1 cellular context compared by ENCODE assay signal in the genomic region with DNA sequence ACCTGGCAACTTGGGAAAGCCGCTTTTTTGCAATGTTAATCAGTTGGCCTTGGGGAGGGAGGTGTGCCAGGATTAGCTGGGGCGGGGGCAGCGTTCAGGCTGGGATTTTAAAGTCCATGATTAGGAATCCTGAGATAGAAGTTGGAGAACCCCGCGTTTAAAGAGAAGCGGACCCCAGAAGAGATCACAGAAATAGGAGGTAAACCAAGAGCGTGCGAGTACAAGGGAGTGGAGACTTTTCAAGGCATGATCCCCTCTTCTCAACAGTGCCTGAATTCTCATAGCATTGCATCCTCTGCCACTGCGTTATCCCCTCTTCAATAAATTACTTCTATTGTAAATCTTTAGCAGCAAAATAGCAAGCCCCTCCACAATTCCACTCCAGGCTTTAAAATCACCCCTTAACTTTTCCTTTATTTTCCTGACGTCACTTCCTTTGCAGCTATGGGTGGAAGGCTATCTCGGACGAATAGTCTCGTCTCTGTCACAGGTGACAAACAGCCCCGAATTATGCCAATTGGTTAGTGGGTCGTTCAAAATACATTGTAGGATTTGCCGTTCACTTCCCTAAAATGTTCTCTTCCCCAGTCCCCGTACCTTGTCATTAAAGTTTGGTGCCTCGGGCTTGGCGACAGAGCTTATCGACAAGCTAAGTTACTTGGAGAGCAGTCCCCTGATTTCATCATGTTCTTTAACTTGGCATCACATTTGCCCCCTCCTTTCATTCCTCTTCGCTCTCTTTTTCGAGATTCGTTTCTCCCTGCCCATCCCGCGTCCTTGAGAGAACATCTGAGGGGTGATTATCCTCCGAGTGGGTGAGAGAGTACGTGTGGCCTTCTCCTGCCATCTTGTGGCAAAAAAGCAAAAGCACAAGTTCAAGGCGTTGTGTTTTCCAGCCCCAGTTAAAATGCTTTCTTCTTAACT.
TF ChIP-seq lines count a peak whose summit lies in the region.

No MANE protein-coding gene starts in this region.

TF ChIP-seq in K562, 482 proteins besides CTCF, POLR2A, EP300 and RAD21 (continued from another document):
- 0 out of 2 replicates have a peak, but pooled peaks have one; percentile 34 for TF ChIP-seq ATF6 (CRISPR knock-in tag; IDR thresholded peaks at IDR 0.05)
- TF ChIP-seq, protein P1, sequence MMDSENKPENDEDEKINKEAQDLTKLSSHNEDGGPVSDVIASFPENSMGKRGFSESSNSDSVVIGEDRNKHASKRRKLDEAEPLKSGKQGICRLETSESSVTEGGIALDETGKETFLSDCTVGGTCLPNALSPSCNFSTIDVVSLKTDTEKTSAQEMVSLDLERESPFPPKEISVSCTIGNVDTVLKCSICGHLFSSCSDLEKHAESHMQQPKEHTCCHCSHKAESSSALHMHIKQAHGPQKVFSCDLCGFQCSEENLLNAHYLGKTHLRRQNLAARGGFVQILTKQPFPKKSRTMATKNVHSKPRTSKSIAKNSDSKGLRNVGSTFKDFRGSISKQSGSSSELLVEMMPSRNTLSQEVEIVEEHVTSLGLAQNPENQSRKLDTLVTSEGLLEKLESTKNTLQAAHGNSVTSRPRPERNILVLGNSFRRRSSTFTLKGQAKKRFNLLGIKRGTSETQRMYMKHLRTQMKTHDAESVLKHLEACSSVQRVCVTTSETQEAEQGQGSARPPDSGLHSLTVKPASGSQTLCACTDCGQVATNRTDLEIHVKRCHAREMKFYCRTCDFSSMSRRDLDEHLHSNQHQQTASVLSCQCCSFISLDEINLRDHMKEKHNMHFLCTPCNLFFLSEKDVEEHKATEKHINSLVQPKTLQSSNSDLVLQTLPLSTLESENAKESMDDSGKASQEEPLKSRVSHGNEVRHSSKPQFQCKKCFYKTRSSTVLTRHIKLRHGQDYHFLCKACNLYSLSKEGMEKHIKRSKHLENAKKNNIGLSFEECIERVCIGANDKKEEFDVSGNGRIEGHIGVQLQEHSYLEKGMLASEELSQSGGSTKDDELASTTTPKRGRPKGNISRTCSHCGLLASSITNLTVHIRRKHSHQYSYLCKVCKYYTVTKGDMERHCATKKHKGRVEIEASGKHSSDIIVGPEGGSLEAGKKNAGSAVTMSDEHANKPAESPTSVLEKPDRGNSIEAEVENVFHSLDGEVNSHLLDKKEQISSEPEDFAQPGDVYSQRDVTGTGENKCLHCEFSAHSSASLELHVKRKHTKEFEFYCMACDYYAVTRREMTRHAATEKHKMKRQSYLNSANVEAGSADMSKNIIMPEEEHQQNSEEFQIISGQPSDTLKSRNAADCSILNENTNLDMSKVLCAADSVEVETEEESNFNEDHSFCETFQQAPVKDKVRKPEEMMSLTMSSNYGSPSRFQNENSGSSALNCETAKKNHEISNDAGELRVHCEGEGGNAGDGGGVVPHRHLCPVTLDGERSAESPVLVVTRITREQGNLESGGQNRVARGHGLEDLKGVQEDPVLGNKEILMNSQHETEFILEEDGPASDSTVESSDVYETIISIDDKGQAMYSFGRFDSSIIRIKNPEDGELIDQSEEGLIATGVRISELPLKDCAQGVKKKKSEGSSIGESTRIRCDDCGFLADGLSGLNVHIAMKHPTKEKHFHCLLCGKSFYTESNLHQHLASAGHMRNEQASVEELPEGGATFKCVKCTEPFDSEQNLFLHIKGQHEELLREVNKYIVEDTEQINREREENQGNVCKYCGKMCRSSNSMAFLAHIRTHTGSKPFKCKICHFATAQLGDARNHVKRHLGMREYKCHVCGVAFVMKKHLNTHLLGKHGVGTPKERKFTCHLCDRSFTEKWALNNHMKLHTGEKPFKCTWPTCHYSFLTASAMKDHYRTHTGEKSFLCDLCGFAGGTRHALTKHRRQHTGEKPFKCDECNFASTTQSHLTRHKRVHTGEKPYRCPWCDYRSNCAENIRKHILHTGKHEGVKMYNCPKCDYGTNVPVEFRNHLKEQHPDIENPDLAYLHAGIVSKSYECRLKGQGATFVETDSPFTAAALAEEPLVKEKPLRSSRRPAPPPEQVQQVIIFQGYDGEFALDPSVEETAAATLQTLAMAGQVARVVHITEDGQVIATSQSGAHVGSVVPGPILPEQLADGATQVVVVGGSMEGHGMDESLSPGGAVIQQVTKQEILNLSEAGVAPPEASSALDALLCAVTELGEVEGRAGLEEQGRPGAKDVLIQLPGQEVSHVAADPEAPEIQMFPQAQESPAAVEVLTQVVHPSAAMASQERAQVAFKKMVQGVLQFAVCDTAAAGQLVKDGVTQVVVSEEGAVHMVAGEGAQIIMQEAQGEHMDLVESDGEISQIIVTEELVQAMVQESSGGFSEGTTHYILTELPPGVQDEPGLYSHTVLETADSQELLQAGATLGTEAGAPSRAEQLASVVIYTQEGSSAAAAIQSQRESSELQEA (IDR thresholded peaks at IDR 0.05; ENCODE audit: low read depth), result no peak
- TF ChIP-seq ZNF124 (CRISPR knock-in tag; IDR thresholded peaks at IDR 0.05), result no peak
- no peak for TF ChIP-seq MEF2D (tag; conservative IDR thresholded peaks at IDR 0.05; ENCODE audit: low read depth)
- TF ChIP-seq ILF3 (IDR thresholded peaks at IDR 0.05; ENCODE audit: borderline replicate concordance), result no peak
- TF ChIP-seq ELF4 (CRISPR knock-in tag; IDR thresholded peaks at IDR 0.05), result no peak
- no peak for TF ChIP-seq CEBPB (tag; IDR thresholded peaks at IDR 0.05)
- TF ChIP-seq GATA2 (CRISPR knock-in tag; IDR thresholded peaks at IDR 0.05), result no peak
- TF ChIP-seq CBFA2T2 (conservative IDR thresholded peaks at IDR 0.05), result no peak
- peak; percentile 58; the same call in 1 of the 2 replicates for TF ChIP-seq JUND (IDR thresholded peaks at IDR 0.05; ENCODE audit: borderline replicate concordance, low read depth, low read length)
- TF ChIP-seq JUND (tag; IDR thresholded peaks at IDR 0.05; ENCODE audit: borderline replicate concordance, low read depth, low read length), result peak; percentile 17; the same call in 2 of the 3 replicates
- TF ChIP-seq ZSCAN32 (CRISPR knock-in tag; IDR thresholded peaks at IDR 0.05), result no peak
- no peak for TF ChIP-seq PYGO2 (tag; IDR thresholded peaks at IDR 0.05)
- no peak; the same call in 1 of the 2 replicates for TF ChIP-seq ZZZ3 (IDR thresholded peaks at IDR 0.05)
- no peak for TF ChIP-seq PTTG1 (tag; IDR thresholded peaks at IDR 0.05; ENCODE audit: low read depth)
- TF ChIP-seq CBX2 (IDR thresholded peaks at IDR 0.05; ENCODE audit: insufficient read depth, low read length, poor library complexity, severe bottlenecking), result no peak
- TF ChIP-seq, protein P2, sequence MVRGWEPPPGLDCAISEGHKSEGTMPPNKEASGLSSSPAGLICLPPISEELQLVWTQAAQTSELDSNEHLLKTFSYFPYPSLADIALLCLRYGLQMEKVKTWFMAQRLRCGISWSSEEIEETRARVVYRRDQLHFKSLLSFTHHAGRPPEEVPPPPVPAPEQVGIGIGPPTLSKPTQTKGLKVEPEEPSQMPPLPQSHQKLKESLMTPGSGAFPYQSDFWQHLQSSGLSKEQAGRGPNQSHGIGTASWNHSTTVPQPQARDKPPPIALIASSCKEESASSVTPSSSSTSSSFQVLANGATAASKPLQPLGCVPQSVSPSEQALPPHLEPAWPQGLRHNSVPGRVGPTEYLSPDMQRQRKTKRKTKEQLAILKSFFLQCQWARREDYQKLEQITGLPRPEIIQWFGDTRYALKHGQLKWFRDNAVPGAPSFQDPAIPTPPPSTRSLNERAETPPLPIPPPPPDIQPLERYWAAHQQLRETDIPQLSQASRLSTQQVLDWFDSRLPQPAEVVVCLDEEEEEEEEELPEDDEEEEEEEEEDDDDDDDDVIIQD (CRISPR knock-in tag; IDR thresholded peaks at IDR 0.05), result no peak
- TF ChIP-seq ZNF41 (CRISPR knock-in tag; conservative IDR thresholded peaks at IDR 0.05), result peak; percentile 24
- no peak for TF ChIP-seq SMARCC2 (IDR thresholded peaks at IDR 0.05; ENCODE audit: low read depth)
- TF ChIP-seq CREM (IDR thresholded peaks at IDR 0.05; ENCODE audit: low read depth), result peak; percentile 89
- TF ChIP-seq TAL1 (IDR thresholded peaks at IDR 0.05), result no peak
- no peak for TF ChIP-seq ERF (CRISPR knock-in tag; IDR thresholded peaks at IDR 0.05)
- TF ChIP-seq, protein P3, sequence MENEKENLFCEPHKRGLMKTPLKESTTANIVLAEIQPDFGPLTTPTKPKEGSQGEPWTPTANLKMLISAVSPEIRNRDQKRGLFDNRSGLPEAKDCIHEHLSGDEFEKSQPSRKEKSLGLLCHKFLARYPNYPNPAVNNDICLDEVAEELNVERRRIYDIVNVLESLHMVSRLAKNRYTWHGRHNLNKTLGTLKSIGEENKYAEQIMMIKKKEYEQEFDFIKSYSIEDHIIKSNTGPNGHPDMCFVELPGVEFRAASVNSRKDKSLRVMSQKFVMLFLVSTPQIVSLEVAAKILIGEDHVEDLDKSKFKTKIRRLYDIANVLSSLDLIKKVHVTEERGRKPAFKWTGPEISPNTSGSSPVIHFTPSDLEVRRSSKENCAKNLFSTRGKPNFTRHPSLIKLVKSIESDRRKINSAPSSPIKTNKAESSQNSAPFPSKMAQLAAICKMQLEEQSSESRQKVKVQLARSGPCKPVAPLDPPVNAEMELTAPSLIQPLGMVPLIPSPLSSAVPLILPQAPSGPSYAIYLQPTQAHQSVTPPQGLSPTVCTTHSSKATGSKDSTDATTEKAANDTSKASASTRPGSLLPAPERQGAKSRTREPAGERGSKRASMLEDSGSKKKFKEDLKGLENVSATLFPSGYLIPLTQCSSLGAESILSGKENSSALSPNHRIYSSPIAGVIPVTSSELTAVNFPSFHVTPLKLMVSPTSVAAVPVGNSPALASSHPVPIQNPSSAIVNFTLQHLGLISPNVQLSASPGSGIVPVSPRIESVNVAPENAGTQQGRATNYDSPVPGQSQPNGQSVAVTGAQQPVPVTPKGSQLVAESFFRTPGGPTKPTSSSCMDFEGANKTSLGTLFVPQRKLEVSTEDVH (IDR thresholded peaks at IDR 0.05; ENCODE audit: low read depth, partially characterized antibody), result no peak
- no peak for TF ChIP-seq HDAC2 (IDR thresholded peaks at IDR 0.05)
- TF ChIP-seq, protein P4, sequence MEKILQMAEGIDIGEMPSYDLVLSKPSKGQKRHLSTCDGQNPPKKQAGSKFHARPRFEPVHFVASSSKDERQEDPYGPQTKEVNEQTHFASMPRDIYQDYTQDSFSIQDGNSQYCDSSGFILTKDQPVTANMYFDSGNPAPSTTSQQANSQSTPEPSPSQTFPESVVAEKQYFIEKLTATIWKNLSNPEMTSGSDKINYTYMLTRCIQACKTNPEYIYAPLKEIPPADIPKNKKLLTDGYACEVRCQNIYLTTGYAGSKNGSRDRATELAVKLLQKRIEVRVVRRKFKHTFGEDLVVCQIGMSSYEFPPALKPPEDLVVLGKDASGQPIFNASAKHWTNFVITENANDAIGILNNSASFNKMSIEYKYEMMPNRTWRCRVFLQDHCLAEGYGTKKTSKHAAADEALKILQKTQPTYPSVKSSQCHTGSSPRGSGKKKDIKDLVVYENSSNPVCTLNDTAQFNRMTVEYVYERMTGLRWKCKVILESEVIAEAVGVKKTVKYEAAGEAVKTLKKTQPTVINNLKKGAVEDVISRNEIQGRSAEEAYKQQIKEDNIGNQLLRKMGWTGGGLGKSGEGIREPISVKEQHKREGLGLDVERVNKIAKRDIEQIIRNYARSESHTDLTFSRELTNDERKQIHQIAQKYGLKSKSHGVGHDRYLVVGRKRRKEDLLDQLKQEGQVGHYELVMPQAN (IDR thresholded peaks at IDR 0.05; ENCODE audit: borderline replicate concordance), result no peak
